Comparison of ENCODE assay signal across 8 cellular contexts in the genomic region with DNA sequence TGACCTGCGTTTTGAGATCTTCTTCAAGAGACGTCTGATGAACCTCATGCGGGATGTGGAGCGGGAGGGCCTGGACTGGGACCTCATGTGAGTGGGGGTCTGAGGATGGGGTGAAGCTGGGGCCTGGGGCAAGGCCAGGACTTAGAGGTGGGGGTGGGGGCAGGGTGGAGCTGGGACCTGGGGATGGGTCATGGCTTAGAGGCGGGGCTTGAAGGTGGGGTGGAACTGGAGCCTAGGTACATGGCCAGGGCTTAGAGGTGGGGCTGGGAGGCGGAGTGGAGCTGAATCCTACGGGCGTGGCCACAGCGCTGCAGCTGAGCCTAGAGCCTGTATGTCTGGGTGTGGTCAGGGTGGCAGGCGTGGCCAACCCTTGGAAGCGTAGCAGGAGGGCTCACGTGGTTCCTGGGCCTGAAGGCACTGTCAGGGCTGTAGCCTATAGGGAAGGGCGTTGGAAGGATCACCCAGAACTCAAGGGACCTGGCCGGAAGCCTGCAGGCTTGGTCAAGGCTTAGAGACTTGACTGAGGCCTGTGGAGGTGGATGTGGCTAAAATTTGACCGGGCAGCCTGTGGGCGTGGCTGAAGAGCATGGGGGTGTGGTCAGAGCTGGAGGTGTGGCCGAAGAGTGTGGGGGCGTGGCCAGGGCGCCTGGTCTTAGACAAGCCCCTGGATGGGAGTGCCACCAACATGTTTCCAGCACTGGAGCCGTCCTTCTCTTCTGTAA. TPM values are rescaled to one million over a fixed set of nuclear protein-coding genes. Genes with fewer than 3 reads are reported as not detected.
DNase-seq lines count a peak whose midpoint lies in the region; ATAC-seq and TF ChIP-seq lines count a peak whose summit lies in the region.

No MANE protein-coding gene starts in this region.

- peaks cover 3% of the 10 kb centered on the region for H3K36me3 ChIP-seq in mucosa of descending colon (ENCODE audit: low read depth)
- H3K36me3 ChIP-seq in smooth muscle cell (ENCODE audit: low read depth), result no peaks in the 10 kb centered on the region

- H2AFZ ChIP-seq in smooth muscle cell (ENCODE audit: low read depth), result no peak overlapping the region

- H3K9me3 ChIP-seq in mucosa of descending colon, result no peaks in the 10 kb centered on the region
- H3K9me3 ChIP-seq in smooth muscle cell (replicated peaks; ENCODE audit: low read depth), result no peaks in the 10 kb centered on the region

- no peaks in the 10 kb centered on the region for H3K27me3 ChIP-seq in smooth muscle cell (ENCODE audit: low read depth)

- H3K9ac ChIP-seq in smooth muscle cell (ENCODE audit: low read depth), result no peak overlapping the region

- DNase-seq in Caki2 (ENCODE audit: low read depth) (peak; percentile 99), HCEC 1CT (peak; percentile 61), RWPE1 (ENCODE audit: low spot score) (peak; percentile 93), ecto neural progenitor cell (ENCODE audit: low spot score) (peak; percentile 87), mucosa of descending colon (peak; percentile 84 to 91 (median 87)), smooth muscle cell (lab: John Stamatoyannopoulos, UW; ENCODE audit: unreplicated experiment) (no peak)

- POLR2A ChIA-PET in RWPE1 (lab: Yijun Ruan, JAX; ENCODE audit: low non-redundant PET), result interaction anchor here (0.6 to 0.7 kb wide), 2 partner anchors 27 to 112 kb away, joined by 3 to 11 read pairs; no protein-coding TSS in a partner anchor

- WGBS in smooth muscle cell (ENCODE audit: low lambda C conversion rate), result 73% methylated on average over 18 of the region's 20 CpGs

- ATAC-seq in mucosa of descending colon (peak; percentile 92), HG03097 (IDR thresholded peaks at IDR 0.05; ENCODE audit: low FRiP score, unreplicated experiment) (no peak), HG03457 (IDR thresholded peaks at IDR 0.05; ENCODE audit: unreplicated experiment) (no peak)

- CTCF ChIA-PET in RWPE1 (lab: Yijun Ruan, JAX), result interaction anchor here (0.7 to 0.8 kb wide), 2 partner anchors 276 to 1495 kb away, joined by 3 read pairs; no protein-coding TSS in a partner anchor

- intact Hi-C loops in mucosa of descending colon (cut with DNase I, micrococcal nuclease), result no loop called here

- in situ Hi-C loops in Caki2 (cut with HindIII; ENCODE audit: low pct_unique_long_range_greater_than_20kb, low sequenced_read_pairs), result no loop called here

- TF ChIP-seq CTCF in RWPE1 (conservative IDR thresholded peaks at IDR 0.05; ENCODE audit: low read depth), result no peak
- TF ChIP-seq CTCF in mucosa of descending colon (IDR thresholded peaks at IDR 0.05), result no peak
- TF ChIP-seq CTCF in smooth muscle cell (IDR thresholded peaks at IDR 0.05; ENCODE audit: borderline replicate concordance, insufficient read depth, poor library complexity, severe bottlenecking), result no peak

- H3K27ac ChIP-seq in RWPE1 (peak overlapping the region; percentile 76), smooth muscle cell (ENCODE audit: low read depth) (no peak overlapping the region)

- H3K4me1 ChIP-seq in mucosa of descending colon (ENCODE audit: low read depth) (no peaks in the 10 kb centered on the region), smooth muscle cell (ENCODE audit: low read depth) (no peaks in the 10 kb centered on the region)

- H3K4me2 ChIP-seq in smooth muscle cell, result no peak overlapping the region

- H4K20me1 ChIP-seq in smooth muscle cell (ENCODE audit: low read depth), result peaks cover 41% of the 10 kb centered on the region

- no peaks in the 10 kb centered on the region for H3K79me2 ChIP-seq in smooth muscle cell (ENCODE audit: low read depth)

- no peaks in the 10 kb centered on the region for H3F3A ChIP-seq in smooth muscle cell (ENCODE audit: low read depth)

- H3K4me3 ChIP-seq in mucosa of descending colon (no peak overlapping the region), smooth muscle cell (no peak overlapping the region)

RNA-seq across cellular contexts. Expression of a gene that starts 24.2 kb away (rescaled TPM):
- total RNA-seq in Caki2 (2014; rRNA removed; shearing (Covaris generic); ENCODE audit: low replicate concordance), result 133 and 145 TPM in 2 replicates
- total RNA-seq in mucosa of descending colon (10 to 100 TPM; 50.1 to 71.0 (median 50.8) TPM), smooth muscle cell (126 and 129 TPM in 2 replicates)
- polyA plus RNA-seq in smooth muscle cell, result 124 and 151 TPM in 2 replicates
